In genomic region chr6:89410231-89411018, GRCh38 we compare ENCODE assay signal across 8 cellular contexts. TPM values are rescaled to one million over a fixed set of nuclear protein-coding genes. Genes with fewer than 3 reads are reported as not detected.
A peak's percentile ranks its signal among the peaks of the same experiment; 100 is the strongest.
DNase-seq lines count a peak whose midpoint lies in the region; ATAC-seq and TF ChIP-seq lines count a peak whose summit lies in the region.

No MANE protein-coding gene starts in this region.

- TF ChIP-seq CTCF in DOHH2 (IDR thresholded peaks at IDR 0.05; ENCODE audit: low read depth, low read length, poor library complexity, severe bottlenecking): no peak
- no peak for TF ChIP-seq CTCF in Loucy (conservative IDR thresholded peaks at IDR 0.05; ENCODE audit: low read length)
- no peak for TF ChIP-seq CTCF in chondrocyte (IDR thresholded peaks at IDR 0.05)

- ATAC-seq in GM19455 (IDR thresholded peaks at IDR 0.05; ENCODE audit: unreplicated experiment): no peak
- no peak for ATAC-seq in HG03565 (IDR thresholded peaks at IDR 0.05; ENCODE audit: unreplicated experiment)
- no peak for ATAC-seq in HG03460 (IDR thresholded peaks at IDR 0.05; ENCODE audit: unreplicated experiment)

- H3K27me3 Mint-ChIP-seq in chondrocyte (ENCODE audit: low read depth): peaks cover 7% of the 10 kb centered on the region

- H2AFZ ChIP-seq in Loucy (ENCODE audit: low read length) (peak overlapping the region; percentile 93), neuron (ENCODE audit: low read depth, low read length) (no peak overlapping the region)

- no peak overlapping the region for H3K27ac ChIP-seq in DOHH2 (ENCODE audit: low read depth, low read length)

- no peaks in the 10 kb centered on the region for H3K9me3 Mint-ChIP-seq in chondrocyte (ENCODE audit: low read depth)

- H3K36me3 Mint-ChIP-seq in chondrocyte (ENCODE audit: low read depth): no peaks in the 10 kb centered on the region

- peak overlapping the region; percentile 88 for H3K9ac ChIP-seq in Loucy (ENCODE audit: low read depth, low read length, poor library complexity, severe bottlenecking)

- H3K79me2 ChIP-seq in DOHH2 (ENCODE audit: control insufficient read depth, low read length): no peaks in the 10 kb centered on the region
- peaks cover 74% of the 10 kb centered on the region for H3K79me2 ChIP-seq in Loucy (ENCODE audit: insufficient read depth, low read length)

- no peak overlapping the region for H3K27ac Mint-ChIP-seq in chondrocyte (ENCODE audit: unreplicated experiment)

- H3K4me2 ChIP-seq in DOHH2 (ENCODE audit: low read length): peak overlapping the region; percentile 98
- peak overlapping the region; percentile 85 for H3K4me2 ChIP-seq in Loucy (ENCODE audit: low read depth, low read length, poor library complexity, severe bottlenecking)

- H4K20me1 ChIP-seq in DOHH2 (ENCODE audit: control insufficient read depth, insufficient read depth, low read depth, low read length) (no peaks in the 10 kb centered on the region), Loucy (ENCODE audit: insufficient read depth, low read length, poor library complexity, severe bottlenecking) (peaks cover 19% of the 10 kb centered on the region)

- peaks cover 16% of the 10 kb centered on the region for H3F3A ChIP-seq in DOHH2 (ENCODE audit: control insufficient read depth, insufficient read depth)
- no peaks in the 10 kb centered on the region for H3F3A ChIP-seq in Loucy (ENCODE audit: low read depth)

- H3K36me3 ChIP-seq in DOHH2 (ENCODE audit: control insufficient read depth, low read length): no peaks in the 10 kb centered on the region
- H3K36me3 ChIP-seq in Loucy (ENCODE audit: insufficient read depth, low read length): no peaks in the 10 kb centered on the region
- H3K36me3 ChIP-seq in neuron (ENCODE audit: insufficient read depth, low read length): no peaks in the 10 kb centered on the region

- H3K4me1 ChIP-seq in DOHH2 (ENCODE audit: control insufficient read depth, low read length) (peaks cover 35% of the 10 kb centered on the region), Loucy (ENCODE audit: insufficient read depth, low read length, poor library complexity, severe bottlenecking) (peaks cover 60% of the 10 kb centered on the region), neuron (ENCODE audit: insufficient read depth, low read length) (peaks cover 67% of the 10 kb centered on the region)

- H3K4me3 ChIP-seq in DOHH2 (ENCODE audit: low read length) (peak overlapping the region; percentile 89), Loucy (ENCODE audit: low read length, poor library complexity, severe bottlenecking) (peak overlapping the region; percentile 84), neuron (ENCODE audit: low read length) (peak overlapping the region; percentile 97)

- no peaks in the 10 kb centered on the region for H3K9me2 ChIP-seq in DOHH2 (replicated peaks; ENCODE audit: control insufficient read depth, low read length)
- no peaks in the 10 kb centered on the region for H3K9me2 ChIP-seq in Loucy (replicated peaks; ENCODE audit: low read depth, low read length)

- H3K27me3 ChIP-seq in DOHH2 (ENCODE audit: control insufficient read depth, low read length): peaks cover 82% of the 10 kb centered on the region
- H3K27me3 ChIP-seq in Loucy (ENCODE audit: insufficient read depth, low read length, poor library complexity, severe bottlenecking): no peaks in the 10 kb centered on the region
- no peaks in the 10 kb centered on the region for H3K27me3 ChIP-seq in neuron (ENCODE audit: insufficient read depth, low read length)

- peaks cover 16% of the 10 kb centered on the region for H3K4me1 Mint-ChIP-seq in chondrocyte (ENCODE audit: low read depth)

- H3K9me3 ChIP-seq in DOHH2 (ENCODE audit: control insufficient read depth, insufficient read depth, low read length) (no peaks in the 10 kb centered on the region), Loucy (ENCODE audit: insufficient read depth, low read depth, low read length) (no peaks in the 10 kb centered on the region), neuron (ENCODE audit: low read length) (no peaks in the 10 kb centered on the region)

- DNase-seq in chondrocyte (ENCODE audit: low spot score) (no peak), MV-4-11 (lab: John Stamatoyannopoulos, UW) (no peak)

- H3K4me3 Mint-ChIP-seq in chondrocyte (ENCODE audit: unreplicated experiment): peak overlapping the region; percentile 73

RNA-seq across cellular contexts. Expression of gene RRAGD, which starts 1.6 kb away (rescaled TPM):
- total RNA-seq in chondrocyte: 8.9 to 18.8 TPM (median 17.9 TPM) in 3 replicates

RNA-seq across cellular contexts. Expression of gene ANKRD6, which starts 22.5 kb away (rescaled TPM):
- 22.4 to 31.3 TPM (median 28.7 TPM) in 3 replicates for total RNA-seq in chondrocyte

RNA-seq across cellular contexts. Expression of gene UBE2J1, which starts 57.9 kb away (rescaled TPM):
- 42.6 to 49.8 TPM (median 49.1 TPM) in 3 replicates for total RNA-seq in chondrocyte
